ENCODE assay signal across 8 cellular contexts in genomic region chr7:130793855-130794618, GRCh38.
DNase-seq lines count a peak whose midpoint lies in the region; ATAC-seq and TF ChIP-seq lines count a peak whose summit lies in the region.

No MANE protein-coding gene starts in this region.

- H3K9me3 ChIP-seq in AG04450 (ENCODE audit: control insufficient read depth, insufficient read depth, low read length) (no peaks in the 10 kb centered on the region), Loucy (ENCODE audit: insufficient read depth, low read depth, low read length) (no peaks in the 10 kb centered on the region), mammary epithelial cell (replicated peaks; ENCODE audit: insufficient read depth, low read length) (no peaks in the 10 kb centered on the region)

- H3K4me2 ChIP-seq in Loucy (ENCODE audit: low read depth, low read length, poor library complexity, severe bottlenecking) (peak overlapping the region; percentile 41), mammary epithelial cell (ENCODE audit: insufficient read depth, low read depth, low read length) (peak overlapping the region; percentile 91)

- H3K27me3 ChIP-seq in AG04450 (ENCODE audit: control insufficient read depth, insufficient read depth, low read length), result peaks cover 5% of the 10 kb centered on the region
- no peaks in the 10 kb centered on the region for H3K27me3 ChIP-seq in Loucy (ENCODE audit: insufficient read depth, low read length, poor library complexity, severe bottlenecking)
- H3K27me3 ChIP-seq in mammary epithelial cell (ENCODE audit: insufficient read depth, low read length), result no peaks in the 10 kb centered on the region

- no peak overlapping the region for H3K9ac ChIP-seq in Loucy (ENCODE audit: low read depth, low read length, poor library complexity, severe bottlenecking)
- H3K9ac ChIP-seq in mammary epithelial cell (ENCODE audit: insufficient read depth, low read length), result peak overlapping the region; percentile 53

- H3K27ac ChIP-seq in AG04450 (ENCODE audit: low read depth, low read length) (no peak overlapping the region), mammary epithelial cell (ENCODE audit: insufficient read depth, low read depth, low read length) (peak overlapping the region; percentile 36)

- no peaks in the 10 kb centered on the region for H3K79me2 ChIP-seq in Loucy (ENCODE audit: insufficient read depth, low read length)
- H3K79me2 ChIP-seq in mammary epithelial cell (ENCODE audit: insufficient read depth, low read length), result no peaks in the 10 kb centered on the region

- dilution Hi-C loops in mammary epithelial cell (cut with HindIII; ENCODE audit: low sequenced_read_pairs), result no loop called here

- no peak for ATAC-seq in GM19324 (IDR thresholded peaks at IDR 0.05; ENCODE audit: low FRiP score, unreplicated experiment)

- POLR2A ChIA-PET in AG04450 (lab: Yijun Ruan, JAX), result no interaction called here

- no peaks in the 10 kb centered on the region for H3K36me3 ChIP-seq in Loucy (ENCODE audit: insufficient read depth, low read length)
- H3K36me3 ChIP-seq in mammary epithelial cell (ENCODE audit: insufficient read depth, low read length), result no peaks in the 10 kb centered on the region

- intact Hi-C loops in mammary epithelial cell (cut with micrococcal nuclease), result loop anchor here (1.0 kb wide), 1 partner anchor 38 kb away; no protein-coding TSS in a partner anchor

- DNase-seq in AG04450 (ENCODE audit: low read depth, low spot score) (no peak), mammary epithelial cell (peak; percentile 48), myocyte (ENCODE audit: low read depth) (peak; percentile 30), erythroblast (lab: John Stamatoyannopoulos, UW) (no peak), cerebellum (ENCODE audit: low spot score) (no peak)
- DNase-seq in stimulated activated CD8-positive, alpha-beta memory T cell treated with anti-CD3 and anti-CD28 coated beads, Interleukin-4, amount 100 ng/mL, for 48 hours, result no peak

- no peak overlapping the region for H3K4me3 ChIP-seq in AG04450 (ENCODE audit: low read depth, low read length)
- H3K4me3 ChIP-seq in Loucy (ENCODE audit: low read length, poor library complexity, severe bottlenecking), result no peak overlapping the region
- H3K4me3 ChIP-seq in mammary epithelial cell (replicated peaks in 1 of 3; ENCODE audit: insufficient read depth in 1 of 3, low read depth in 2 of 3, low read length in 3 of 3), result peak overlapping the region; percentile 3 to 42 (median 41)

- H2AFZ ChIP-seq in Loucy (ENCODE audit: low read length) (0 out of 2 replicates have a peak overlapping the region, but pooled peaks have one; percentile 7), mammary epithelial cell (ENCODE audit: low read depth, low read length) (peak overlapping the region; percentile 93)

- H3K9me2 ChIP-seq in Loucy (replicated peaks; ENCODE audit: low read depth, low read length), result no peaks in the 10 kb centered on the region

- peak; percentile 21; the same call in 1 of the 2 replicates for TF ChIP-seq CTCF in AG04450 (IDR thresholded peaks at IDR 0.05; ENCODE audit: low read depth, low read length)
- peak; percentile 23; the same call in 1 of the 2 replicates for TF ChIP-seq CTCF in Loucy (conservative IDR thresholded peaks at IDR 0.05; ENCODE audit: low read length)
- peak in 1 of 2 donors; percentile 42 for TF ChIP-seq CTCF in mammary epithelial cell (conservative IDR thresholded peaks at IDR 0.05 in 1 of 2, IDR thresholded peaks at IDR 0.05 in 1 of 2; ENCODE audit: extremely low read depth in 1 of 2, insufficient read depth in 1 of 2, low read depth in 1 of 2, low read length in 2 of 2)

- CTCF ChIA-PET in AG04450 (lab: Charles Lee) (interaction anchor here (0.6 to 1.6 kb wide), 4 partner anchors 15 to 709 kb away, joined by 3 to 6 read pairs (median 4); no protein-coding TSS in a partner anchor), mammary epithelial cell (lab: Charles Lee; ENCODE audit: low non-redundant PET) (no interaction called here)

- H3K4me1 ChIP-seq in Loucy (ENCODE audit: insufficient read depth, low read length, poor library complexity, severe bottlenecking) (peaks cover 3% of the 10 kb centered on the region), mammary epithelial cell (ENCODE audit: insufficient read depth, low read length) (peaks cover 4% of the 10 kb centered on the region)

- TF ChIP-seq POLR2A in erythroblast (IDR thresholded peaks at IDR 0.05; ENCODE audit: low read length), result no peak

- WGBS in mammary epithelial cell (ENCODE audit: low coverage, missing lambda C conversion rate), result 32% methylated on average over 9 of the region's 9 CpGs

- H3F3A ChIP-seq in Loucy (ENCODE audit: low read depth), result no peaks in the 10 kb centered on the region

- BruUV-seq in mammary epithelial cell (replicated peaks; lab: Mats Ljungman, UMichigan), result no TSS peak

- H4K20me1 ChIP-seq in Loucy (ENCODE audit: insufficient read depth, low read length, poor library complexity, severe bottlenecking) (no peaks in the 10 kb centered on the region), mammary epithelial cell (ENCODE audit: insufficient read depth, low read length) (no peaks in the 10 kb centered on the region)

- in situ Hi-C loops in mammary epithelial cell (cut with MboI; ENCODE audit: low sequenced_read_pairs in 2 of 2), result no loop called here

Comparison
In these comparisons a context has a peak if more than half of its experiments do, and no peak if none do; other contexts are left out.
1. DNase-seq: peak in mammary epithelial cell (single experiment) and myocyte (single experiment); none in AG04450 (single experiment), erythroblast (0 of 2), cerebellum (single experiment) and stimulated activated CD8-positive, alpha-beta memory T cell treated with anti-CD3 and anti-CD28 coated beads, Interleukin-4, amount 100 ng/mL, for 48 hours (single experiment).
2. H3K4me3 ChIP-seq: peak in mammary epithelial cell (3 of 3); none in AG04450 (single experiment) and Loucy (single experiment).